In genomic region chr20:55004044-55004443, GRCh38 we compare ENCODE assay signal across 32 cellular contexts.
DNase-seq lines count a peak whose midpoint lies in the region; ATAC-seq, FAIRE-seq and TF ChIP-seq lines count a peak whose summit lies in the region.
"Had no signal": no experiment of that assay in that cellular context is flagged by ENCODE, and none has a peak within 500 bp of the region (broad histone marks: within the 10 kb centered on the region; RNA-seq: fewer than 3 reads in every experiment).

No MANE protein-coding gene starts in this region.

- no peak overlapping the region for H3K27ac ChIP-seq in C4-2B
- H3K27ac ChIP-seq in RWPE2 (ENCODE audit: poor library complexity, severe bottlenecking), result no peak overlapping the region
- H3K27ac ChIP-seq in keratinocyte (ENCODE audit: control insufficient read depth, insufficient read depth, low read length), result no peak overlapping the region
- H3K27ac ChIP-seq: gastrocnemius medialis, lower lobe of right lung, ovary, RWPE1, stomach had no signal

- peaks cover 21% of the 10 kb centered on the region for H3K27me3 ChIP-seq in RWPE2 (ENCODE audit: insufficient read depth, poor library complexity, severe bottlenecking)
- H3K27me3 ChIP-seq in keratinocyte (ENCODE audit: control insufficient read depth, extremely low read depth, insufficient read depth, low read length), result no peaks in the 10 kb centered on the region
- H3K27me3 ChIP-seq: gastrocnemius medialis, ovary, stomach had no signal

- no peaks in the 10 kb centered on the region for H3K4me1 ChIP-seq in RWPE2 (ENCODE audit: insufficient read depth, poor library complexity, severe bottlenecking)
- H3K4me1 ChIP-seq in keratinocyte (ENCODE audit: control insufficient read depth, extremely low read depth, insufficient read depth, low read length), result no peaks in the 10 kb centered on the region
- H3K4me1 ChIP-seq: gastrocnemius medialis, lower lobe of right lung, stomach had no signal

- ATAC-seq in RWPE2 (ENCODE audit: low read depth) (peak; percentile 53; the same call in 2 of the 3 replicates), HG03521 (IDR thresholded peaks at IDR 0.05; ENCODE audit: unreplicated experiment) (no peak)
- ATAC-seq: gastrocnemius medialis, lower lobe of right lung had no signal

- no peak overlapping the region for H3K4me2 ChIP-seq in keratinocyte (ENCODE audit: control insufficient read depth, extremely low read depth, insufficient read depth, low read depth, low read length)

- dilution Hi-C loops in keratinocyte (cut with MboI; ENCODE audit: extremely low pct_ligation_motif_present, low sequenced_read_pairs), result no loop called here

- TF ChIP-seq CTCF in C4-2B (conservative IDR thresholded peaks at IDR 0.05) (peak; percentile 23; the same call in 1 of the 2 replicates), RWPE2 (IDR thresholded peaks at IDR 0.05; ENCODE audit: poor library complexity, severe bottlenecking) (peak; percentile 35), keratinocyte (optimal IDR thresholded peaks at IDR 0.05 in 1 of 3, IDR thresholded peaks at IDR 0.05 in 1 of 3, conservative IDR thresholded peaks at IDR 0.05 in 1 of 3; ENCODE audit: extremely low read depth in 1 of 3, insufficient read depth in 2 of 3, low read length in 3 of 3) (peak in 2 of 3 experiments; percentile 16 to 53)

- no peaks in the 10 kb centered on the region for H3K79me2 ChIP-seq in keratinocyte (ENCODE audit: control insufficient read depth, insufficient read depth, low read length)

- H2AFZ ChIP-seq in keratinocyte (ENCODE audit: control insufficient read depth, low read length), result no peak overlapping the region

- H3K9me1 ChIP-seq in keratinocyte (ENCODE audit: control insufficient read depth, extremely low read depth, insufficient read depth, low read length), result no peaks in the 10 kb centered on the region

- H3K9me3 ChIP-seq in RWPE2 (ENCODE audit: severe bottlenecking) (no peaks in the 10 kb centered on the region), keratinocyte (ENCODE audit: control insufficient read depth, low read depth, low read length) (no peaks in the 10 kb centered on the region)
- H3K9me3 ChIP-seq: gastrocnemius medialis, lower lobe of right lung, ovary, stomach had no signal

- no peaks in the 10 kb centered on the region for H4K20me1 ChIP-seq in keratinocyte (ENCODE audit: control insufficient read depth, extremely low read depth, insufficient read depth, low read length)

- no peak for DNase-seq in HTR-8/SVneo (ENCODE audit: insufficient read length, low spot score)
- no peak for DNase-seq in RWPE2 (ENCODE audit: low spot score)
- no peak for DNase-seq in keratinocyte (ENCODE audit: low read depth, low spot score)
- no peak for DNase-seq in NCI-H1436 treated with DMSO at 0.1 percent for 48 hours (lab: John Stamatoyannopoulos, UW)
- no peak for DNase-seq in activated CD8-positive, alpha-beta memory T cell treated with anti-CD3 and anti-CD28 coated beads, Interleukin-2, amount 50 U/mL, for 4 hours
- DNase-seq in COLO829 (ENCODE audit: low spot score), result no peak
- DNase-seq: ACHN; activated CD4-positive, alpha-beta T cell treated with anti-CD3 and anti-CD28 coated beads for 48 hours; activated CD8-positive, alpha-beta memory T cell treated with anti-CD3 and anti-CD28 coated beads for 24 hours; activated effector memory CD4-positive, alpha-beta T cell treated with anti-CD3 and anti-CD28 coated beads, Interleukin-2, amount 50 U/mL, for 16 hours; activated naive CD8-positive, alpha-beta T cell treated with anti-CD3 and anti-CD28 coated beads for 36 hours; activated T-cell treated with anti-CD3 and anti-CD28 coated beads, Interleukin-2, amount 50 U/mL, for 1 hour; aorta; caudate nucleus; cortex of kidney; gastrocnemius medialis; GDM1; HCEC 1CT; Karpas-422; lower lobe of right lung; MV-4-11; NCI-H187; NCI-H774; nephron progenitor cell; ovary; stimulated activated CD4-positive, alpha-beta T cell treated with anti-CD3 and anti-CD28 coated beads, Interleukin-2, amount 100 ng/mL, for 24 hours; stomach; trophoblast cell had no signal

- FAIRE-seq in HTR-8/SVneo (lab: Jason Lieb, UNC) (peak; percentile 38), keratinocyte (lab: Jason Lieb, UNC) (no peak)
- FAIRE-seq: islet of Langerhans had no signal

- no peak overlapping the region for H3K4me3 ChIP-seq in RWPE2 (ENCODE audit: severe bottlenecking)
- H3K4me3 ChIP-seq in keratinocyte (ENCODE audit: control insufficient read depth in 2 of 3, extremely low read depth in 1 of 3, insufficient read depth in 2 of 3, low read depth in 1 of 3, low read length in 3 of 3), result no peak overlapping the region
- H3K4me3 ChIP-seq: gastrocnemius medialis, lower lobe of right lung, ovary, stomach had no signal

- no peak overlapping the region for H3K9ac ChIP-seq in keratinocyte (ENCODE audit: control insufficient read depth, extremely low read depth, insufficient read depth, low read length)

- no peaks in the 10 kb centered on the region for H3K36me3 ChIP-seq in RWPE2 (ENCODE audit: low read depth)
- no peaks in the 10 kb centered on the region for H3K36me3 ChIP-seq in keratinocyte (ENCODE audit: control insufficient read depth in 2 of 2, extremely low read depth in 1 of 2, insufficient read depth in 2 of 2, low read length in 2 of 2)
- H3K36me3 ChIP-seq: gastrocnemius medialis, lower lobe of right lung, ovary, stomach had no signal
